1 cellular context compared by ENCODE assay signal in genomic region chr10:47401874-47402645, GRCh38.
TF ChIP-seq lines count a peak whose summit lies in the region.

No MANE protein-coding gene starts in this region.

TF ChIP-seq in A549, 52 proteins besides CTCF, POLR2A, EP300 and RAD21 (continued from another document):
- TF ChIP-seq USF2 (IDR thresholded peaks at IDR 0.05), result no peak
- no peak for TF ChIP-seq EHMT2 (IDR thresholded peaks at IDR 0.05; ENCODE audit: low read depth)
- TF ChIP-seq CEBPB (IDR thresholded peaks at IDR 0.05), result no peak
- TF ChIP-seq JUNB (IDR thresholded peaks at IDR 0.05), result no peak
- no peak for TF ChIP-seq HES2 (IDR thresholded peaks at IDR 0.05)
- TF ChIP-seq, protein P1, sequence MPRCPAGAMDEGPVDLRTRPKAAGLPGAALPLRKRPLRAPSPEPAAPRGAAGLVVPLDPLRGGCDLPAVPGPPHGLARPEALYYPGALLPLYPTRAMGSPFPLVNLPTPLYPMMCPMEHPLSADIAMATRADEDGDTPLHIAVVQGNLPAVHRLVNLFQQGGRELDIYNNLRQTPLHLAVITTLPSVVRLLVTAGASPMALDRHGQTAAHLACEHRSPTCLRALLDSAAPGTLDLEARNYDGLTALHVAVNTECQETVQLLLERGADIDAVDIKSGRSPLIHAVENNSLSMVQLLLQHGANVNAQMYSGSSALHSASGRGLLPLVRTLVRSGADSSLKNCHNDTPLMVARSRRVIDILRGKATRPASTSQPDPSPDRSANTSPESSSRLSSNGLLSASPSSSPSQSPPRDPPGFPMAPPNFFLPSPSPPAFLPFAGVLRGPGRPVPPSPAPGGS (IDR thresholded peaks at IDR 0.05), result no peak
- TF ChIP-seq HOXA7 (CRISPR knock-in tag; IDR thresholded peaks at IDR 0.05), result no peak
- TF ChIP-seq RCOR1 (IDR thresholded peaks at IDR 0.05; ENCODE audit: low read depth, low read length), result no peak
- no peak for TF ChIP-seq HOXB13 (CRISPR knock-in tag; IDR thresholded peaks at IDR 0.05; ENCODE audit: low read depth)
- no peak for TF ChIP-seq HEYL (CRISPR knock-in tag; IDR thresholded peaks at IDR 0.05)
- no peak for TF ChIP-seq ZSCAN20 (CRISPR knock-in tag; IDR thresholded peaks at IDR 0.05)
- no peak for TF ChIP-seq CHD4 (IDR thresholded peaks at IDR 0.05; ENCODE audit: borderline replicate concordance)
